Comparison of ENCODE assay signal across 28 cellular contexts in genomic region chr20:16272961-16273360, GRCh38.
"Had no signal": no experiment of that assay in that cellular context is flagged by ENCODE, and none has a peak within 500 bp of the region (broad histone marks: within the 10 kb centered on the region; RNA-seq: fewer than 3 reads in every experiment).

No MANE protein-coding gene starts in this region.

- H3K9me3 Mint-ChIP-seq: central memory CD8-positive, alpha-beta T cell; endodermal cell; WTC11 had no signal

- H3K4me3 Mint-ChIP-seq: activated CD8-positive, alpha-beta T cell treated with anti-CD3 and anti-CD28 coated beads for 36 hours; activated naive CD8-positive, alpha-beta T cell; activated T-cell treated with anti-CD3 and anti-CD28 coated beads, Interleukin-2, amount 50 U/mL, for 4 hours; activated T-helper 17 cell treated with anti-CD3 and anti-CD28 coated beads, Interleukin-2, amount 50 U/mL, for 72 hours; central memory CD8-positive, alpha-beta T cell; dendritic cell treated with granulocyte-macrophage colony-stimulating factor and Interleukin-4, amounts not matched to agents 40 ng/mL and 50 ng/mL, for 4 days; endodermal cell; T-helper 17 cell; T-helper 2 cell treated with Interferon-gamma antibody and Interleukin-4, amounts not matched to agents 5 μg/mL and 100 μg/mL, for 36 hours; WTC11 had no signal

- H3K36me3 ChIP-seq: brain microvascular endothelial cell had no signal

- H3K4me1 Mint-ChIP-seq: activated T-helper 17 cell treated with anti-CD3 and anti-CD28 coated beads, Interleukin-2, amount 50 U/mL, for 72 hours; central memory CD8-positive, alpha-beta T cell; T-helper 17 cell had no signal

- H3K27me3 Mint-ChIP-seq: activated CD8-positive, alpha-beta T cell treated with anti-CD3 and anti-CD28 coated beads for 36 hours; activated naive CD8-positive, alpha-beta T cell; activated T-helper 17 cell treated with anti-CD3 and anti-CD28 coated beads, Interleukin-2, amount 50 U/mL, for 72 hours; central memory CD8-positive, alpha-beta T cell; dendritic cell treated with granulocyte-macrophage colony-stimulating factor and Interleukin-4, amounts not matched to agents 40 ng/mL and 50 ng/mL, for 4 days; T-helper 17 cell had no signal

- H3K4me3 ChIP-seq: coronary artery, dorsolateral prefrontal cortex had no signal

- DNase-seq: activated CD4-positive, alpha-beta T cell treated with anti-CD3 and anti-CD28 coated beads for 1 hour; activated CD4-positive, alpha-beta T cell treated with anti-CD3 and anti-CD28 coated beads for 4 hours; activated CD4-positive, alpha-beta T cell treated with anti-CD3 and anti-CD28 coated beads, Interleukin-2, amount 50 U/mL, for 1 hour; activated CD4-positive, alpha-beta T cell treated with anti-CD3 and anti-CD28 coated beads, Interleukin-2, amount 50 U/mL, for 48 hours; activated CD8-positive, alpha-beta memory T cell treated with anti-CD3 and anti-CD28 coated beads for 24 hours; activated CD8-positive, alpha-beta T cell treated with anti-CD3 and anti-CD28 coated beads for 36 hours; activated effector memory CD4-positive, alpha-beta T cell treated with Interleukin-2 at 50 U/mL for 16 hours; activated gamma-delta T cell treated with Interleukin-2 at 50 U/mL for 16 hours; activated naive CD4-positive, alpha-beta T cell treated with anti-CD3 and anti-CD28 coated beads, Interleukin-2, amount 50 U/mL, for 16 hours; activated naive CD4-positive, alpha-beta T cell treated with Interleukin-2 at 50 U/mL for 16 hours; activated T-cell treated with anti-CD3 and anti-CD28 coated beads, Interleukin-2, amount 50 U/mL, for 4 hours; amniotic stem cell; anterior cingulate cortex; brain microvascular endothelial cell; dorsolateral prefrontal cortex; effector memory CD4-positive, alpha-beta T cell; endodermal cell; foreskin fibroblast; T-helper 1 cell; T-helper 17 cell; T1000 had no signal

- H3K27ac ChIP-seq: brain microvascular endothelial cell, coronary artery had no signal

- H3K36me3 Mint-ChIP-seq: WTC11 had no signal

- H3K27me3 ChIP-seq: brain microvascular endothelial cell, dorsolateral prefrontal cortex had no signal

- H3K27ac Mint-ChIP-seq: activated CD8-positive, alpha-beta T cell treated with anti-CD3 and anti-CD28 coated beads for 36 hours; activated naive CD8-positive, alpha-beta T cell; activated T-helper 17 cell treated with anti-CD3 and anti-CD28 coated beads, Interleukin-2, amount 50 U/mL, for 72 hours; dendritic cell treated with granulocyte-macrophage colony-stimulating factor and Interleukin-4, amounts not matched to agents 40 ng/mL and 50 ng/mL, for 4 days; endodermal cell; T-helper 17 cell; T-helper 2 cell treated with Interferon-gamma antibody and Interleukin-4, amounts not matched to agents 5 μg/mL and 100 μg/mL, for 36 hours; WTC11 had no signal
